ENCODE assay signal across 9 cellular contexts in the genomic region with DNA sequence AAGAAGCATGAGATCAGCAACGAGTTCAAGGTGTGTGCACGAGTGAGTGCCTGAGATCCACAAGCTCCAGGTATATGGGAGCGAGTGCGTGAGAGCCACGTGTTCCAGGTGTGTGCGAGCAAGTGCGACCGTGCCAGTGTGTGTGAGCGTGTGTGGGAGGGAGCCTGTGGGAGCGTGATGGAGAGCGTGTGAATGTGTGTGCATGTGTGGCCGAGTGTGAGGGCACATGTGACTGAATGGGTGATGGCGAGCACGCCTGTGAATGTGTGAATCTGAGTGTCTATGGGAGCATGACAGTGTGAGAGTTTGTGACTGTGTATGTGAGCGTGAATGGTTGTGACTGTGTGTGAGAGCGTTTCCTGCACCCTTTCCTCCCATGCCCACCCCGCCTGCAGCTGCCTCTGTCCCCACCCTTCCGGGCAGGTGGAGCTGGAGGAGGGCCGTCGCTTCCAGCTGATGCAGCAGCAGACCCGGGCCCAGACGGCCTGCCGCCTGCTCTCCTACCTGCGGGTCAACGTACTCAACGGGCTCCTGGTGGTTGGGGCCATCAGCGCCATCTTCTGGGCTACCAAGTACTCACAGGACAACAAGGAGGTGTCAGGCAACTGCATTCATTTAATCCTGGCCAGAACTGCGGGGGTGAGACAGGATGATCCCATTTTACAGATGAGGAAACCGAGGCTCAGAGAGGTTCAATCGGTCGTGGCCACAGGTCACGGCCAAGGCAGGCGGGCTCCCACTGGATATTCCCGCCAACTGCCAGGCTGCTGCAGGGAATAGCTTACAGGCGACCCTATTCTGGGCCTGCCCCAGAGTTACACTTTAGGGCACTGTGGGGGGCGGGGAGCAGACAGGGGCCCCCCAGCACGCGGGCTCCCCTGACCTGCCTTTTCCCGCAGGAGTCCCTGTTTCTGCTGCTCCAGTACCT. TPM values are rescaled to one million over a fixed set of nuclear protein-coding genes. Genes with fewer than 3 reads are reported as not detected.
DNase-seq lines count a peak whose midpoint lies in the region; ATAC-seq and TF ChIP-seq lines count a peak whose summit lies in the region.
"Had no signal": no experiment of that assay in that cellular context is flagged by ENCODE, and none has a peak within 500 bp of the region (broad histone marks: within the 10 kb centered on the region; RNA-seq: fewer than 3 reads in every experiment).

No MANE protein-coding gene starts in this region.

- peaks cover 10% of the 10 kb centered on the region for H3K27me3 ChIP-seq in H7 (ENCODE audit: control insufficient read depth, insufficient read depth, low read length)

- no peak overlapping the region for H3K4me3 ChIP-seq in H7 (ENCODE audit: insufficient read depth, low read depth, low read length)

- ATAC-seq in HG02763 (IDR thresholded peaks at IDR 0.05; ENCODE audit: unreplicated experiment): no peak

- no peaks in the 10 kb centered on the region for H3K36me3 ChIP-seq in H7 (replicated peaks; ENCODE audit: control insufficient read depth, insufficient read depth, low read length)

- intact Hi-C loops in head of caudate nucleus (cut with DNase I): no loop called here

- peak; percentile 65 to 75 for DNase-seq in AML-193 (lab: John Stamatoyannopoulos, UW)
- peak; percentile 95 for DNase-seq in H7
- DNase-seq in activated T-helper 1 cell treated with anti-CD3 and anti-CD28 coated beads, Interleukin-2, amount 50 U/mL, for 16 hours (ENCODE audit: low read depth in 1 of 2, low spot score in 1 of 2): peak; percentile 54 to 58
- DNase-seq in head of caudate nucleus: peak in 30 of 42 donors; percentile 47 to 87 (median 60)
- DNase-seq in stimulated activated CD4-positive, alpha-beta T cell treated with anti-CD3 and anti-CD28 coated beads, Interleukin-15, amount 100 ng/mL, for 24 hours: peak; percentile 83
- no peak for DNase-seq in EL

TF ChIP-seq in PFSK-1, 5 proteins besides CTCF, POLR2A, EP300 and RAD21:
- TF ChIP-seq FOXP2 (optimal IDR thresholded peaks at IDR 0.05; ENCODE audit: borderline replicate concordance, extremely low read depth, extremely low read length, insufficient read depth): peak; percentile 45
- TF ChIP-seq, protein P1, sequence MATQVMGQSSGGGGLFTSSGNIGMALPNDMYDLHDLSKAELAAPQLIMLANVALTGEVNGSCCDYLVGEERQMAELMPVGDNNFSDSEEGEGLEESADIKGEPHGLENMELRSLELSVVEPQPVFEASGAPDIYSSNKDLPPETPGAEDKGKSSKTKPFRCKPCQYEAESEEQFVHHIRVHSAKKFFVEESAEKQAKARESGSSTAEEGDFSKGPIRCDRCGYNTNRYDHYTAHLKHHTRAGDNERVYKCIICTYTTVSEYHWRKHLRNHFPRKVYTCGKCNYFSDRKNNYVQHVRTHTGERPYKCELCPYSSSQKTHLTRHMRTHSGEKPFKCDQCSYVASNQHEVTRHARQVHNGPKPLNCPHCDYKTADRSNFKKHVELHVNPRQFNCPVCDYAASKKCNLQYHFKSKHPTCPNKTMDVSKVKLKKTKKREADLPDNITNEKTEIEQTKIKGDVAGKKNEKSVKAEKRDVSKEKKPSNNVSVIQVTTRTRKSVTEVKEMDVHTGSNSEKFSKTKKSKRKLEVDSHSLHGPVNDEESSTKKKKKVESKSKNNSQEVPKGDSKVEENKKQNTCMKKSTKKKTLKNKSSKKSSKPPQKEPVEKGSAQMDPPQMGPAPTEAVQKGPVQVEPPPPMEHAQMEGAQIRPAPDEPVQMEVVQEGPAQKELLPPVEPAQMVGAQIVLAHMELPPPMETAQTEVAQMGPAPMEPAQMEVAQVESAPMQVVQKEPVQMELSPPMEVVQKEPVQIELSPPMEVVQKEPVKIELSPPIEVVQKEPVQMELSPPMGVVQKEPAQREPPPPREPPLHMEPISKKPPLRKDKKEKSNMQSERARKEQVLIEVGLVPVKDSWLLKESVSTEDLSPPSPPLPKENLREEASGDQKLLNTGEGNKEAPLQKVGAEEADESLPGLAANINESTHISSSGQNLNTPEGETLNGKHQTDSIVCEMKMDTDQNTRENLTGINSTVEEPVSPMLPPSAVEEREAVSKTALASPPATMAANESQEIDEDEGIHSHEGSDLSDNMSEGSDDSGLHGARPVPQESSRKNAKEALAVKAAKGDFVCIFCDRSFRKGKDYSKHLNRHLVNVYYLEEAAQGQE (IDR thresholded peaks at IDR 0.05; ENCODE audit: insufficient read depth in 1 of 2, low read depth in 2 of 2, low read length in 2 of 2): no peak

RNA-seq across cellular contexts. Expression of a gene that starts 3.7 kb away (rescaled TPM):
- 0.67 and 3.3 TPM in 2 replicates for total RNA-seq in H7 (2014; rRNA removed; shearing (Covaris generic))
- polyA plus RNA-seq in PFSK-1 (2012; ENCODE audit: insufficient read length, low read depth): 0.85 TPM
- total RNA-seq: myocyte had no signal

RNA-seq across cellular contexts. Expression of a gene that starts 5.7 kb away (rescaled TPM):
- 77.1 and 82.2 TPM in 2 replicates for total RNA-seq in H7 (2014; rRNA removed; shearing (Covaris generic))
- 199 TPM for polyA plus RNA-seq in PFSK-1 (2012; ENCODE audit: insufficient read length, low read depth)

RNA-seq across cellular contexts. Expression of a gene that starts 11.9 kb away (rescaled TPM):
- total RNA-seq in H7 (2014; rRNA removed; shearing (Covaris generic)): not detected in 2 replicates
- not detected for polyA plus RNA-seq in PFSK-1 (2012; ENCODE audit: insufficient read length, low read depth)
- total RNA-seq: myocyte had no signal

RNA-seq across cellular contexts. Expression of a gene that starts 34.1 kb away (rescaled TPM):
- total RNA-seq in H7 (2014; rRNA removed; shearing (Covaris generic)): 24.4 and 24.5 TPM in 2 replicates
- polyA plus RNA-seq in PFSK-1 (2012; ENCODE audit: insufficient read length, low read depth): 88.3 TPM

RNA-seq across cellular contexts. Expression of a gene that starts 52.6 kb away (rescaled TPM):
- 48.4 and 56.5 TPM in 2 replicates for total RNA-seq in H7 (2014; rRNA removed; shearing (Covaris generic))
- 74.2 TPM for polyA plus RNA-seq in PFSK-1 (2012; ENCODE audit: insufficient read length, low read depth)
